14 cellular contexts compared by ENCODE assay signal in the genomic region with DNA sequence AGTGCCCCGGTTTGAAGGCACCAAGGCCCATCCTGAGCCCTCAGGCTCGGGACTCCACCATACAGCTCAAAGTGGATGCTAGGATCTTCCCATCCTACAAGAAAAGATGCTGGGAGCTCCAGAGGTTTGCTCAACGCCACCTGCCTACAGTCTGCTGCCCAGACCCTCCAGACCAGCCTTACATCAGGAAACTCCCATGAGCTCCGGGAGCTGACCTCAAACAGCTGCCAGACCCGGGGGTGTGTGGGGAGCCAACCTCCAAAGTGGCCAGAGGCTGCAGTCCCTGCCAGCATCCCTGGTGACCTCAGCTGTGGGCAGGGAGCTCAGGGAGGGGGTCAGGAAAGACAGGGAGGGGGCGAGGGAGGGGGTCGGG. TPM values are rescaled to one million over a fixed set of nuclear protein-coding genes. Genes with fewer than 3 reads are reported as not detected.
DNase-seq lines count a peak whose midpoint lies in the region; ATAC-seq and TF ChIP-seq lines count a peak whose summit lies in the region.
"Had no signal": no experiment of that assay in that cellular context is flagged by ENCODE, and none has a peak within 500 bp of the region (broad histone marks: within the 10 kb centered on the region; RNA-seq: fewer than 3 reads in every experiment).

No MANE protein-coding gene starts in this region.

- H3K9me3 ChIP-seq in NT2/D1 (ENCODE audit: insufficient read depth, low read length) (no peaks in the 10 kb centered on the region), hepatocyte (ENCODE audit: low read depth) (no peaks in the 10 kb centered on the region), smooth muscle cell (replicated peaks; ENCODE audit: low read depth) (no peaks in the 10 kb centered on the region)

- no peaks in the 10 kb centered on the region for H4K20me1 ChIP-seq in hepatocyte (ENCODE audit: insufficient read depth, poor library complexity, severe bottlenecking)
- no peaks in the 10 kb centered on the region for H4K20me1 ChIP-seq in smooth muscle cell (ENCODE audit: low read depth)

- no peak for ATAC-seq in HG03108 (IDR thresholded peaks at IDR 0.05; ENCODE audit: unreplicated experiment)
- no peak for ATAC-seq in HG02678 (IDR thresholded peaks at IDR 0.05; ENCODE audit: unreplicated experiment)

- no peaks in the 10 kb centered on the region for H3F3A ChIP-seq in smooth muscle cell (ENCODE audit: low read depth)

- H2AFZ ChIP-seq in hepatocyte (no peak overlapping the region), smooth muscle cell (ENCODE audit: low read depth) (no peak overlapping the region)

- H3K4me3 ChIP-seq in NT2/D1 (ENCODE audit: insufficient read length, low read depth) (peak overlapping the region; percentile 49), hepatocyte (no peak overlapping the region), smooth muscle cell (peak overlapping the region; percentile 76)

- H3K4me1 ChIP-seq in NT2/D1 (ENCODE audit: insufficient read depth, insufficient read length) (peaks cover 8% of the 10 kb centered on the region), hepatocyte (ENCODE audit: insufficient read depth) (no peaks in the 10 kb centered on the region), smooth muscle cell (ENCODE audit: low read depth) (no peaks in the 10 kb centered on the region)

- peak overlapping the region; percentile 85 for H3K9ac ChIP-seq in NT2/D1 (ENCODE audit: insufficient read length, low read depth)
- no peak overlapping the region for H3K9ac ChIP-seq in smooth muscle cell (ENCODE audit: low read depth)

- 55% methylated on average over 7 of the region's 7 CpGs for WGBS in hepatocyte (ENCODE audit: low lambda C conversion rate, missing lambda C conversion rate)
- WGBS in smooth muscle cell (ENCODE audit: low lambda C conversion rate), result 65% methylated on average over 7 of the region's 7 CpGs

- no peaks in the 10 kb centered on the region for H3K9me2 ChIP-seq in hepatocyte (replicated peaks; ENCODE audit: insufficient read depth)

- TF ChIP-seq CTCF in hepatocyte (IDR thresholded peaks at IDR 0.05; ENCODE audit: poor library complexity), result no peak
- TF ChIP-seq CTCF in smooth muscle cell (IDR thresholded peaks at IDR 0.05; ENCODE audit: borderline replicate concordance, insufficient read depth, poor library complexity, severe bottlenecking), result no peak

- peaks cover 5% of the 10 kb centered on the region for H3K27me3 ChIP-seq in NT2/D1 (ENCODE audit: insufficient read depth, insufficient read length)
- no peaks in the 10 kb centered on the region for H3K27me3 ChIP-seq in hepatocyte
- H3K27me3 ChIP-seq in smooth muscle cell (ENCODE audit: low read depth), result no peaks in the 10 kb centered on the region

- H3K79me2 ChIP-seq in hepatocyte (no peaks in the 10 kb centered on the region), smooth muscle cell (ENCODE audit: low read depth) (no peaks in the 10 kb centered on the region)

- H3K27ac ChIP-seq in hepatocyte, result peak overlapping the region; percentile 23
- H3K27ac ChIP-seq in smooth muscle cell (ENCODE audit: low read depth), result no peak overlapping the region

- peak; percentile 56 to 67 for DNase-seq in SHP77 (lab: John Stamatoyannopoulos, UW)
- no peak for DNase-seq in SHP77 treated with DMSO at 0.1 percent for 48 hours (lab: John Stamatoyannopoulos, UW)
- no peak for DNase-seq in NT2/D1 (ENCODE audit: low read depth, low spot score)
- DNase-seq in hepatocyte (ENCODE audit: low spot score), result no peak
- no peak for DNase-seq in smooth muscle cell (lab: John Stamatoyannopoulos, UW; ENCODE audit: unreplicated experiment)
- no peak for DNase-seq in ecto neural progenitor cell (ENCODE audit: low spot score)
- DNase-seq: DMS 273 treated with DMSO at 0.1 percent for 48 hours, MM.1S had no signal

- H3K36me3 ChIP-seq in NT2/D1 (ENCODE audit: insufficient read depth, insufficient read length, low read length) (no peaks in the 10 kb centered on the region), hepatocyte (replicated peaks; ENCODE audit: insufficient read depth, low read depth) (no peaks in the 10 kb centered on the region), smooth muscle cell (ENCODE audit: low read depth) (no peaks in the 10 kb centered on the region)

- peak overlapping the region; percentile 73 for H3K4me2 ChIP-seq in hepatocyte
- H3K4me2 ChIP-seq in smooth muscle cell, result peak overlapping the region; percentile 95

RNA-seq across cellular contexts. Expression of gene C16orf82, which starts 43.8 kb away (rescaled TPM):
- not detected in 2 replicates for total RNA-seq in hepatocyte
- polyA plus RNA-seq in hepatocyte, result not detected in 2 replicates
- not detected in 2 replicates for total RNA-seq in smooth muscle cell
- polyA plus RNA-seq in smooth muscle cell, result not detected in 2 replicates
- total RNA-seq: A172, dermis microvascular lymphatic vessel endothelial cell, kidney, temporal lobe had no signal

Comparison
In these comparisons a context has a peak if more than half of its experiments do, and no peak if none do; other contexts are left out.
1. DNase-seq: peak in SHP77 (2 of 2); none in SHP77 treated with DMSO at 0.1 percent for 48 hours (single experiment), NT2/D1 (single experiment), hepatocyte (single experiment), smooth muscle cell (single experiment) and ecto neural progenitor cell (single experiment).